Comparison of ENCODE assay signal across 22 cellular contexts in the genomic region with DNA sequence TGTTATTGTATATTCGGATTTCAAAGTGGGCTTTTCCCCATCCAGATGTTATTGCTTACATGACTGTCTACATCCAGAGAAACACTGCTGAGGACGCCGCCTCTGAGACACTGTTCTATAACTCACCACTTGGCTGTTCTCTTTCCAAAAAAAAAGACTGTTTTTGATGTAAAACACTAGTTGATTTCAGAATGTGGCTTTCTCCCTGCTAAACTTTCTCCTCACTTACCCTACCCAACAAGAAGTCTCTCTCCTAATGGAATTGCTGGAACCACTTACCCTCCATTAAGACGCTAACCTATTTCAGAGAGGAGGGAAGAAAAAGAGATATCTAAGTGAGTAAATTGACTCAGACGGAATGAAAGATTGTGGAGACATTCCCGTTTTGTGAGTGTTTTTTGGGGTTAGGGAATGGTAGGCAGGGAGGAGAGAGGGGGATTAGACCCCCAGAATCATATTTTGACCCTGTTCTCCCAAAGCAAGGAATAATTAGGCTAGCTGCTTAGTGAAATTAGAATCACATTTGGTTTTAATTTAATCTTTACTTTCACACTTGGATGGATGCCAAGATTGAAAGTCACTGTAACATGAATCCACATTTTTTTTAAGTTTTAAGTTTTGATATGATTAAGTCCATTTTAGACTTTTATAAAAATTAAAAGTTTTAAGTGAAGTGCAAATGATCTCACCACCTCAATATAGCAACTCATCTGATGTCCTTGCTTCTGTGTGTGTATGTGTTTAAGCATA.
A peak's percentile ranks its signal among the peaks of the same experiment; 100 is the strongest.
DNase-seq lines count a peak whose midpoint lies in the region; ATAC-seq and TF ChIP-seq lines count a peak whose summit lies in the region.
"Had no signal": no experiment of that assay in that cellular context is flagged by ENCODE, and none has a peak within 500 bp of the region (broad histone marks: within the 10 kb centered on the region; RNA-seq: fewer than 3 reads in every experiment).

No MANE protein-coding gene starts in this region.

- CTCF ChIA-PET in HEK293 (lab: Yijun Ruan, JAX): no interaction called here

- DNase-seq in choroid plexus epithelial cell (ENCODE audit: low read depth) (peak; percentile 42), left kidney (ENCODE audit: low read depth, low spot score) (peak; percentile 51), stromal cell of bone marrow (ENCODE audit: low read depth) (peak; percentile 11), T-helper 9 cell (no peak)
- DNase-seq: activated CD4-positive, alpha-beta T cell treated with anti-CD3 and anti-CD28 coated beads for 48 hours; activated T-cell treated with anti-CD3 and anti-CD28 coated beads, Interleukin-2, amount 50 U/mL, for 24 hours; body of pancreas; CD4-positive, alpha-beta memory T cell; DMS 273 treated with DMSO at 0.1 percent for 48 hours; KG1; naive thymus-derived CD8-positive, alpha-beta T cell; NCI-H1417 treated with DMSO at 0.1 percent for 48 hours; NCI-H2081 treated with DMSO at 0.1 percent for 48 hours; retina had no signal

- POLR2A ChIA-PET in HEK293 (lab: Yijun Ruan, JAX): no interaction called here

- H3K4me3 ChIP-seq in HEK293 (ENCODE audit: low read depth, low read length): no peak overlapping the region
- H3K4me3 ChIP-seq in choroid plexus epithelial cell (ENCODE audit: low read depth, low read length): no peak overlapping the region
- H3K4me3 ChIP-seq: body of pancreas, GM23338, suprapubic skin had no signal

- no peaks in the 10 kb centered on the region for H3K9me3 ChIP-seq in HEK293 (ENCODE audit: control insufficient read depth, insufficient read depth, low read depth, low read length)
- H3K9me3 ChIP-seq: body of pancreas, suprapubic skin had no signal

- no peak for ATAC-seq in GM21515 (IDR thresholded peaks at IDR 0.05; ENCODE audit: unreplicated experiment)
- ATAC-seq in HG02642 (IDR thresholded peaks at IDR 0.05; ENCODE audit: poor library complexity, unreplicated experiment): no peak
- ATAC-seq: body of pancreas; GM23338; naive thymus-derived CD8-positive, alpha-beta T cell; stimulated activated effector memory CD8-positive, alpha-beta T cell treated with anti-CD3 and anti-CD28 coated beads, Interleukin-12 subunit alpha, Interleukin-12 subunit beta, amount 100 ng/mL, for 72 hours had no signal

- H3K36me3 ChIP-seq in HEK293 (ENCODE audit: control insufficient read depth in 2 of 2, insufficient read depth in 1 of 2, low read length in 2 of 2): no peaks in the 10 kb centered on the region
- H3K36me3 ChIP-seq: suprapubic skin had no signal

- H3K4me1 ChIP-seq in HEK293 (ENCODE audit: control insufficient read depth, insufficient read depth, low read length): peaks cover 3% of the 10 kb centered on the region; the same call in 1 of the 2 replicates
- H3K4me1 ChIP-seq: suprapubic skin had no signal

- no peak overlapping the region for H3K27ac ChIP-seq in HEK293 (ENCODE audit: extremely low read depth, low read depth, low read length)
- H3K27ac ChIP-seq: body of pancreas, epithelial cell of prostate, suprapubic skin, VCaP had no signal

- no peak for TF ChIP-seq CTCF in HEK293 (tag by site-specific recombination; IDR thresholded peaks at IDR 0.05)
- no peak for TF ChIP-seq CTCF in choroid plexus epithelial cell (conservative IDR thresholded peaks at IDR 0.05; ENCODE audit: low read depth, low read length)

TF ChIP-seq in HEK293, 187 proteins besides CTCF, POLR2A, EP300 and RAD21:
- TF ChIP-seq ZNF548 (tag by site-specific recombination; IDR thresholded peaks at IDR 0.05) (no peak), ZNF114 (tag by site-specific recombination; IDR thresholded peaks at IDR 0.05) (no peak), ZNF10 (tag by site-specific recombination; IDR thresholded peaks at IDR 0.05) (no peak), ZNF423 (tag by site-specific recombination; IDR thresholded peaks at IDR 0.05) (no peak), PRDM1 (tag by site-specific recombination; IDR thresholded peaks at IDR 0.05) (0 out of 2 replicates have a peak, but pooled peaks have one; percentile 6)
- TF ChIP-seq, protein P1, sequence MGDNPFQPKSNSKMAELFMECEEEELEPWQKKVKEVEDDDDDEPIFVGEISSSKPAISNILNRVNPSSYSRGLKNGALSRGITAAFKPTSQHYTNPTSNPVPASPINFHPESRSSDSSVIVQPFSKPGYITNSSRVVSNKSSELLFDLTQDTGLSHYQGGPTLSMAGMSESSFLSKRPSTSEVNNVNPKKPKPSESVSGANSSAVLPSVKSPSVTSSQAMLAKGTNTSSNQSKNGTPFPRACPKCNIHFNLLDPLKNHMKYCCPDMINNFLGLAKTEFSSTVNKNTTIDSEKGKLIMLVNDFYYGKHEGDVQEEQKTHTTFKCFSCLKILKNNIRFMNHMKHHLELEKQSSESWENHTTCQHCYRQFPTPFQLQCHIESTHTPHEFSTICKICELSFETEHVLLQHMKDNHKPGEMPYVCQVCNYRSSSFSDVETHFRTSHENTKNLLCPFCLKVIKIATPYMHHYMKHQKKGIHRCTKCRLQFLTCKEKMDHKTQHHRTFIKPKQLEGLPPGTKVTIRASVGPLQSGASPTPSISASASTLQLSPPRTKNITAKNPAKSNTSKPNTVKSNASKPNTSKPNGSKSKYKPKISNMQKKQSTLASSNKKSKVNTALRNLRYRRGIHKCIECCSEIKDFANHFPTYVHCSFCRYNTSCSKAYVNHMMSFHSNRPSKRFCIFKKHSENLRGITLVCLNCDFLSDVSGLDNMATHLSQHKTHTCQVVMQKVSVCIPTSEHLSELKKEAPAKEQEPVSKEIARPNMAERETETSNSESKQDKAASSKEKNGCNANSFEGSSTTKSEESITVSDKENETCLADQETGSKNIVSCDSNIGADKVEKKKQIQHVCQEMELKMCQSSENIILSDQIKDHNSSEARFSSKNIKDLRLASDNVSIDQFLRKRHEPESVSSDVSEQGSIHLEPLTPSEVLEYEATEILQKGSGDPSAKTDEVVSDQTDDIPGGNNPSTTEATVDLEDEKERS (tag by site-specific recombination; IDR thresholded peaks at IDR 0.05): no peak
- TF ChIP-seq, protein P2, sequence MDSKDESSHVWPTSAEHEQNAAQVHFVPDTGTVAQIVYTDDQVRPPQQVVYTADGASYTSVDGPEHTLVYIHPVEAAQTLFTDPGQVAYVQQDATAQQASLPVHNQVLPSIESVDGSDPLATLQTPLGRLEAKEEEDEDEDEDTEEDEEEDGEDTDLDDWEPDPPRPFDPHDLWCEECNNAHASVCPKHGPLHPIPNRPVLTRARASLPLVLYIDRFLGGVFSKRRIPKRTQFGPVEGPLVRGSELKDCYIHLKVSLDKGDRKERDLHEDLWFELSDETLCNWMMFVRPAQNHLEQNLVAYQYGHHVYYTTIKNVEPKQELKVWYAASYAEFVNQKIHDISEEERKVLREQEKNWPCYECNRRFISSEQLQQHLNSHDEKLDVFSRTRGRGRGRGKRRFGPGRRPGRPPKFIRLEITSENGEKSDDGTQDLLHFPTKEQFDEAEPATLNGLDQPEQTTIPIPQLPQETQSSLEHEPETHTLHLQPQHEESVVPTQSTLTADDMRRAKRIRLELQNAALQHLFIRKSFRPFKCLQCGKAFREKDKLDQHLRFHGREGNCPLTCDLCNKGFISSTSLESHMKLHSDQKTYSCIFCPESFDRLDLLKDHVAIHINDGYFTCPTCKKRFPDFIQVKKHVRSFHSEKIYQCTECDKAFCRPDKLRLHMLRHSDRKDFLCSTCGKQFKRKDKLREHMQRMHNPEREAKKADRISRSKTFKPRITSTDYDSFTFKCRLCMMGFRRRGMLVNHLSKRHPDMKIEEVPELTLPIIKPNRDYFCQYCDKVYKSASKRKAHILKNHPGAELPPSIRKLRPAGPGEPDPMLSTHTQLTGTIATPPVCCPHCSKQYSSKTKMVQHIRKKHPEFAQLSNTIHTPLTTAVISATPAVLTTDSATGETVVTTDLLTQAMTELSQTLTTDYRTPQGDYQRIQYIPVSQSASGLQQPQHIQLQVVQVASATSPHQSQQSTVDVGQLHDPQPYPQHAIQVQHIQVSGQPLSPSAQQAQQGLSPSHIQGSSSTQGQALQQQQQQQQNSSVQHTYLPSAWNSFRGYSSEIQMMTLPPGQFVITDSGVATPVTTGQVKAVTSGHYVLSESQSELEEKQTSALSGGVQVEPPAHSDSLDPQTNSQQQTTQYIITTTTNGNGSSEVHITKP (tag by site-specific recombination; IDR thresholded peaks at IDR 0.05): no peak
